7 cellular contexts compared by ENCODE assay signal in genomic region chr9:77841739-77842386, GRCh38.
DNase-seq lines count a peak whose midpoint lies in the region; ATAC-seq, FAIRE-seq and TF ChIP-seq lines count a peak whose summit lies in the region.

No MANE protein-coding gene starts in this region.

- peak in 2 of 3 experiments; percentile 33 to 44; a peak in 4 of 6 replicates for TF ChIP-seq CTCF in HCT116 (IDR thresholded peaks at IDR 0.05 in 2 of 3, conservative IDR thresholded peaks at IDR 0.05 in 1 of 3; ENCODE audit: borderline replicate concordance in 1 of 3, insufficient read depth in 1 of 3, low read depth in 2 of 3, low read length in 2 of 3)

- H3K27ac ChIP-seq in HCT116 (ENCODE audit: low read depth, low read length) (no peak overlapping the region), layer of hippocampus (ENCODE audit: low read depth, low read length) (peak overlapping the region; percentile 62)

- ATAC-seq in GM18505 (IDR thresholded peaks at IDR 0.05; ENCODE audit: unreplicated experiment) (peak; percentile 89), HCT116 (peak; percentile 44; the same call in 1 of the 2 replicates)

- TF ChIP-seq POLR2A in GM18505 (IDR thresholded peaks at IDR 0.05; ENCODE audit: borderline replicate concordance, extremely low read depth, insufficient read depth, insufficient read length): no peak
- TF ChIP-seq POLR2A in HCT116 (IDR thresholded peaks at IDR 0.05; ENCODE audit: borderline replicate concordance, extremely low read depth, insufficient read depth, insufficient read length): no peak

- DNase-seq in HCT116 (ENCODE audit: low read depth, low spot score) (no peak), RCC 7860 (ENCODE audit: low spot score) (peak; percentile 21), KG1 (lab: John Stamatoyannopoulos, UW) (no peak), DMS153 treated with DMSO at 0.1 percent for 48 hours (lab: John Stamatoyannopoulos, UW; ENCODE audit: unreplicated experiment) (no peak), NCI-H1092 treated with DMSO at 0.1 percent for 48 hours (lab: John Stamatoyannopoulos, UW) (no peak)

- H3K27me3 ChIP-seq in HCT116 (ENCODE audit: insufficient read depth, low read length) (no peaks in the 10 kb centered on the region), layer of hippocampus (ENCODE audit: control insufficient read depth, insufficient read depth, low read length) (no peaks in the 10 kb centered on the region)

- BruUV-seq in HCT116 (replicated peaks; lab: Mats Ljungman, UMichigan): no TSS peak

- FAIRE-seq in RCC 7860 (lab: Jason Lieb, UNC): no peak

- intact Hi-C loops in HCT116 (cut with micrococcal nuclease): loop anchor here (10.0 kb wide), 1 partner anchor 193 kb away; the partner anchor contains the start of gene GNAQ

- POLR2A ChIA-PET in HCT116 (lab: Charles Lee): no interaction called here

- peaks cover 14 to 17% of the 10 kb centered on the region in 2 experiments for H3K4me1 ChIP-seq in HCT116 (ENCODE audit: control insufficient read depth in 1 of 2, insufficient read depth in 2 of 2, low read length in 2 of 2)

- RAD21 ChIA-PET in HCT116 (lab: Charles Lee; ENCODE audit: low non-redundant PET in 1 of 2, low total read pairs in 2 of 2, uncharacterized antibody in 2 of 2, unreplicated experiment in 2 of 2): no interaction called here

- no peak overlapping the region for H3K9ac ChIP-seq in HCT116 (ENCODE audit: low read length)

- H3K79me2 ChIP-seq in HCT116 (ENCODE audit: insufficient read depth, low read length): no peaks in the 10 kb centered on the region

- CTCF ChIA-PET in HCT116 (lab: Charles Lee): interaction anchor here (1.6 kb wide), 1 partner anchor 90 kb away, joined by 4 read pairs; no protein-coding TSS in a partner anchor

- TF ChIP-seq RAD21 in HCT116 (IDR thresholded peaks at IDR 0.05; ENCODE audit: low read depth): peak; percentile 43

- no peak overlapping the region for H3K4me3 ChIP-seq in HCT116 (replicated peaks in 1 of 2; ENCODE audit: low read depth in 1 of 2, low read length in 2 of 2)

- no peaks in the 10 kb centered on the region for H3K9me3 ChIP-seq in HCT116 (ENCODE audit: control insufficient read depth in 1 of 2, insufficient read depth in 1 of 2, low read depth in 1 of 2, low read length in 2 of 2)

- H4K20me1 ChIP-seq in HCT116 (ENCODE audit: insufficient read depth): no peaks in the 10 kb centered on the region

- no peak overlapping the region for H2AFZ ChIP-seq in HCT116 (ENCODE audit: low read depth, low read length, poor library complexity, severe bottlenecking)

- no peak overlapping the region for H3K4me2 ChIP-seq in HCT116 (ENCODE audit: low read length)

- no peaks in the 10 kb centered on the region for H3K9me2 ChIP-seq in HCT116 (ENCODE audit: insufficient read depth)

- H3K36me3 ChIP-seq in HCT116 (ENCODE audit: control insufficient read depth in 1 of 2, insufficient read depth in 2 of 2, low read length in 2 of 2): no peaks in the 10 kb centered on the region

TF ChIP-seq in HCT116, 20 proteins besides CTCF, POLR2A, EP300 and RAD21:
- TF ChIP-seq POLR2AphosphoS5 (IDR thresholded peaks at IDR 0.05; ENCODE audit: low read depth, low read length) (no peak), JUND (IDR thresholded peaks at IDR 0.05) (no peak; the same call in 1 of the 2 replicates), SIN3A (IDR thresholded peaks at IDR 0.05; ENCODE audit: low read depth) (no peak), SP1 (IDR thresholded peaks at IDR 0.05; ENCODE audit: low read depth) (no peak), YY1 (IDR thresholded peaks at IDR 0.05; ENCODE audit: extremely low read depth, insufficient replicate concordance, low read depth, low read length) (no peak), ZNF274 (IDR thresholded peaks at IDR 0.05; ENCODE audit: low read depth, low read length) (no peak), MAX (IDR thresholded peaks at IDR 0.05) (no peak), TCF7L2 (IDR thresholded peaks at IDR 0.05; ENCODE audit: borderline replicate concordance, extremely low read depth, insufficient read depth, insufficient read length) (no peak), CBX3 (IDR thresholded peaks at IDR 0.05; ENCODE audit: low read depth) (no peak), EGR1 (IDR thresholded peaks at IDR 0.05; ENCODE audit: low read depth) (no peak), SRF (IDR thresholded peaks at IDR 0.05; ENCODE audit: low read depth) (no peak), REST (IDR thresholded peaks at IDR 0.05; ENCODE audit: low read depth) (no peak), ZBTB33 (IDR thresholded peaks at IDR 0.05; ENCODE audit: extremely low read depth, insufficient replicate concordance, low read length) (no peak), CEBPB (IDR thresholded peaks at IDR 0.05; ENCODE audit: low read depth) (no peak)
